21 cellular contexts compared by ENCODE assay signal in genomic region chr11:12853325-12853651, GRCh38.
DNase-seq lines count a peak whose midpoint lies in the region; TF ChIP-seq lines count a peak whose summit lies in the region.
"Had no signal": no experiment of that assay in that cellular context is flagged by ENCODE, and none has a peak within 500 bp of the region (broad histone marks: within the 10 kb centered on the region; RNA-seq: fewer than 3 reads in every experiment).

No MANE protein-coding gene starts in this region.

- H3K36me3 Mint-ChIP-seq in H9 (ENCODE audit: insufficient read depth in 1 of 3, low read depth in 3 of 3) (peaks cover 4 to 5% (median 5%) of the 10 kb centered on the region in 3 experiments; a peak in 3 of 7 replicates), brain (peaks cover 11% of the 10 kb centered on the region)
- H3K36me3 Mint-ChIP-seq: activated naive CD8-positive, alpha-beta T cell treated with anti-CD3 and anti-CD28 coated beads for 36 hours; memory B cell had no signal

- no peak overlapping the region for H3K18ac ChIP-seq in H9 (ENCODE audit: insufficient read length, low read depth, low read length)
- peak overlapping the region; percentile 3 for H3K18ac ChIP-seq in mesendoderm (ENCODE audit: low read length)

- H3K9ac ChIP-seq in H9 (ENCODE audit: extremely low read depth, insufficient read length, low read length) (no peak overlapping the region), mesendoderm (ENCODE audit: low read length) (no peak overlapping the region)

- H3K14ac ChIP-seq in H9 (ENCODE audit: insufficient read depth, low read length) = no peak overlapping the region

- H3K27ac ChIP-seq in H9 (ENCODE audit: insufficient read length, low read depth, low read length) (no peak overlapping the region), mesendoderm (ENCODE audit: low read depth, low read length) (no peak overlapping the region), stomach (peak overlapping the region; percentile 21 to 88 (median 77))
- H3K27ac ChIP-seq: neutrophil, SJCRH30 had no signal

- H3K56ac ChIP-seq in H9 (ENCODE audit: insufficient read length, low read depth, low read length) (no peak overlapping the region), mesendoderm (ENCODE audit: low read length) (no peak overlapping the region)

- H3K79me1 ChIP-seq in H9 (ENCODE audit: insufficient read depth, low read depth, low read length, poor library complexity, severe bottlenecking) (no peaks in the 10 kb centered on the region), mesendoderm (ENCODE audit: low read length) (peaks cover 33% of the 10 kb centered on the region)

- no peak overlapping the region for H4K91ac ChIP-seq in H9 (ENCODE audit: insufficient read length, low read depth, low read length)

- H3K23me2 ChIP-seq in H9 (ENCODE audit: insufficient read length, low read depth, low read length, poor library complexity, severe bottlenecking) = no peaks in the 10 kb centered on the region

- H3K36me3 ChIP-seq in mesendoderm (ENCODE audit: control insufficient read depth, insufficient read depth, low read length) (no peaks in the 10 kb centered on the region), stomach (no peaks in the 10 kb centered on the region)
- H3K36me3 ChIP-seq: neutrophil, SJCRH30 had no signal

- H3K4me1 ChIP-seq in H9 (ENCODE audit: insufficient read depth, low read length) (no peaks in the 10 kb centered on the region), mesendoderm (ENCODE audit: control insufficient read depth, low read depth, low read length) (peaks cover 5% of the 10 kb centered on the region), stomach (peaks cover 26 to 83% (median 33%) of the 10 kb centered on the region in 4 donors)
- H3K4me1 ChIP-seq: SJCRH30 had no signal

- H3K9me3 ChIP-seq in H9 (ENCODE audit: control insufficient read depth, low read depth, low read length) = no peaks in the 10 kb centered on the region
- no peaks in the 10 kb centered on the region for H3K9me3 ChIP-seq in stomach
- H3K9me3 ChIP-seq: neutrophil, SJCRH30 had no signal

- peaks cover 15 to 16% of the 10 kb centered on the region in 2 experiments for H3K4me1 Mint-ChIP-seq in H9
- H3K4me1 Mint-ChIP-seq in brain = peaks cover 35% of the 10 kb centered on the region
- H3K4me1 Mint-ChIP-seq: activated naive CD8-positive, alpha-beta T cell treated with anti-CD3 and anti-CD28 coated beads for 36 hours; B cell; central memory CD8-positive, alpha-beta T cell; memory B cell had no signal

- H3K4me2 ChIP-seq in H9 (ENCODE audit: insufficient read depth, insufficient read length, low read length) (no peak overlapping the region), mesendoderm (ENCODE audit: low read length) (no peak overlapping the region)

- H4K5ac ChIP-seq in H9 (ENCODE audit: insufficient read length, low read depth, low read length) = no peak overlapping the region
- no peak overlapping the region for H4K5ac ChIP-seq in mesendoderm (ENCODE audit: low read length)

- H2AK5ac ChIP-seq in H9 (ENCODE audit: insufficient read length, low read length) (no peak overlapping the region), mesendoderm (ENCODE audit: low read length) (no peak overlapping the region)

- no peak overlapping the region for H3K4me3 ChIP-seq in mesendoderm (ENCODE audit: low read length)
- no peak overlapping the region for H3K4me3 ChIP-seq in stomach
- H3K4me3 ChIP-seq: SJCRH30 had no signal

- H4K8ac ChIP-seq in H9 (replicated peaks; ENCODE audit: insufficient read length, low read depth, low read length) (no peak overlapping the region), mesendoderm (ENCODE audit: low read depth, low read length) (no peak overlapping the region)

- TF ChIP-seq POLR2A in stomach (IDR thresholded peaks at IDR 0.05) = no peak

- H2BK120ac ChIP-seq in H9 (ENCODE audit: low read depth, low read length, poor library complexity, severe bottlenecking) = no peak overlapping the region
- H2BK120ac ChIP-seq in mesendoderm (ENCODE audit: low read depth, low read length) = no peak overlapping the region

- intact Hi-C loops in stomach (cut with DNase I; ENCODE audit: low total_unique reads) (no loop called here), posterior vena cava (cut with DNase I) (loop anchor here in 1 of 2 donors (10.0 kb wide), 1 partner anchor 212 kb away; no protein-coding TSS in a partner anchor)

- peak overlapping the region in 2 of 3 experiments; percentile 1 to 4; a peak in 3 of 7 replicates for H3K27ac Mint-ChIP-seq in H9
- peak overlapping the region in 4 of 5 experiments; percentile 7 to 52 (median 15) for H3K27ac Mint-ChIP-seq in brain
- H3K27ac Mint-ChIP-seq: activated naive CD8-positive, alpha-beta T cell treated with anti-CD3 and anti-CD28 coated beads for 36 hours; B cell; effector memory CD8-positive, alpha-beta T cell; memory B cell had no signal

- no peak overlapping the region for H2BK5ac ChIP-seq in H9 (ENCODE audit: insufficient read length, low read length)
- H2BK5ac ChIP-seq in mesendoderm (ENCODE audit: low read length) = no peak overlapping the region

- H2BK15ac ChIP-seq in H9 (ENCODE audit: low read depth, low read length) (no peak overlapping the region), mesendoderm (replicated peaks; ENCODE audit: low read depth) (no peak overlapping the region)

- TF ChIP-seq EP300 in stomach (IDR thresholded peaks at IDR 0.05) = no peak

- no CpG with 5 or more reads among the region's 1 CpG for WGBS in H9 (ENCODE audit: extremely low coverage, insufficient read length, low lambda C conversion rate)
- no CpG with 5 or more reads among the region's 1 CpG for WGBS in mesendoderm (ENCODE audit: extremely low coverage, insufficient coverage, low lambda C conversion rate)
- 0 to 63% (median 33%) methylated on average over 1 of the region's 1 CpG for WGBS in stomach, 5 donors

- TF ChIP-seq CTCF in H9 (conservative IDR thresholded peaks at IDR 0.05) (no peak), brain (conservative IDR thresholded peaks at IDR 0.05) (no peak), stomach (IDR thresholded peaks at IDR 0.05) (no peak)

- H3K27me3 Mint-ChIP-seq in H9 (ENCODE audit: low read depth) = no peaks in the 10 kb centered on the region
- no peaks in the 10 kb centered on the region for H3K27me3 Mint-ChIP-seq in brain

- no peak overlapping the region for H3K23ac ChIP-seq in H9 (ENCODE audit: insufficient read length, low read depth, low read length)
- H3K23ac ChIP-seq in mesendoderm (ENCODE audit: low read length) = peak overlapping the region; percentile 76

- H3K79me2 ChIP-seq in H9 (ENCODE audit: insufficient read depth, low read length) (peaks cover 3% of the 10 kb centered on the region; the same call in 1 of the 2 replicates), mesendoderm (ENCODE audit: control insufficient read depth, insufficient read depth, low read length) (peaks cover 41% of the 10 kb centered on the region)

- DNase-seq in H9 = no peak
- DNase-seq in mesendoderm = no peak
- no peak for DNase-seq in stomach
- no peak for DNase-seq in NCI-H1048 (lab: John Stamatoyannopoulos, UW)
- DNase-seq in activated CD4-positive, alpha-beta T cell treated with anti-CD3 and anti-CD28 coated beads for 1 hour = no peak
- no peak for DNase-seq in stimulated activated CD4-positive, alpha-beta T cell treated with anti-CD3 and anti-CD28 coated beads, Interleukin-12 subunit alpha, Interleukin-12 subunit beta, amount 100 ng/mL, for 4 hours
- no peak for DNase-seq in posterior vena cava (ENCODE audit: low spot score)
- DNase-seq: activated CD4-positive, alpha-beta T cell treated with anti-CD3 and anti-CD28 coated beads, Interleukin-2, amount 50 U/mL, for 1 hour; activated naive CD8-positive, alpha-beta T cell treated with anti-CD3 and anti-CD28 coated beads for 36 hours; activated T-cell treated with anti-CD3 and anti-CD28 coated beads, Interleukin-2, amount 50 U/mL, for 4 hours; effector memory CD8-positive, alpha-beta T cell; foreskin melanocyte; NCI-H1417; SJCRH30; stimulated activated naive CD8-positive, alpha-beta T cell treated with anti-CD3 and anti-CD28 coated beads, Interleukin-15, amount 100 ng/mL, for 72 hours; T1000 had no signal

- no peak overlapping the region for H3T11ph ChIP-seq in H9 (ENCODE audit: low read length)

- no peak overlapping the region for H2BK12ac ChIP-seq in H9 (ENCODE audit: insufficient read length, low read depth, low read length)

- H4K20me1 ChIP-seq in H9 (ENCODE audit: control insufficient read depth, insufficient read depth, insufficient read length) = no peaks in the 10 kb centered on the region

- H3K4me3 Mint-ChIP-seq in H9 = no peak overlapping the region
- no peak overlapping the region for H3K4me3 Mint-ChIP-seq in brain
- H3K4me3 Mint-ChIP-seq: activated naive CD8-positive, alpha-beta T cell treated with anti-CD3 and anti-CD28 coated beads for 36 hours; activated T-cell treated with anti-CD3 and anti-CD28 coated beads, Interleukin-2, amount 50 U/mL, for 4 hours; B cell; central memory CD8-positive, alpha-beta T cell; effector memory CD8-positive, alpha-beta T cell; memory B cell; stimulated activated naive CD8-positive, alpha-beta T cell treated with anti-CD3 and anti-CD28 coated beads, Interleukin-15, amount 100 ng/mL, for 72 hours had no signal

- H3K27me3 ChIP-seq in H9 (ENCODE audit: insufficient read depth, low read length) (no peaks in the 10 kb centered on the region), mesendoderm (ENCODE audit: insufficient read depth, low read length, poor library complexity) (no peaks in the 10 kb centered on the region), stomach (no peaks in the 10 kb centered on the region)
- H3K27me3 ChIP-seq: neutrophil, SJCRH30 had no signal

- H3K4ac ChIP-seq in H9 (ENCODE audit: low read depth, low read length) = no peak overlapping the region
- no peak overlapping the region for H3K4ac ChIP-seq in mesendoderm (ENCODE audit: low read depth, low read length)

- H2BK20ac ChIP-seq in H9 (ENCODE audit: low read depth, low read length, poor library complexity, severe bottlenecking) = no peak overlapping the region

- no peak overlapping the region for H2AFZ ChIP-seq in H9 (ENCODE audit: low read length)

- H3K9me3 Mint-ChIP-seq in H9 (no peaks in the 10 kb centered on the region), brain (no peaks in the 10 kb centered on the region)
- H3K9me3 Mint-ChIP-seq: activated naive CD8-positive, alpha-beta T cell treated with anti-CD3 and anti-CD28 coated beads for 36 hours; activated T-cell treated with anti-CD3 and anti-CD28 coated beads, Interleukin-2, amount 50 U/mL, for 4 hours; central memory CD8-positive, alpha-beta T cell; effector memory CD8-positive, alpha-beta T cell; memory B cell; stimulated activated naive CD8-positive, alpha-beta T cell treated with anti-CD3 and anti-CD28 coated beads, Interleukin-15, amount 100 ng/mL, for 72 hours had no signal

Comparison
In these comparisons a context has a peak if more than half of its experiments do, and no peak if none do; other contexts are left out.
1. H3K27ac ChIP-seq: peak in stomach (5 of 5); none in H9 (single experiment) and mesendoderm (single experiment).